ENCODE assay signal across 20 cellular contexts in genomic region chr12:52296572-52297215, GRCh38. TPM values are rescaled to one million over a fixed set of nuclear protein-coding genes. Genes with fewer than 3 reads are reported as not detected.
DNase-seq lines count a peak whose midpoint lies in the region; ATAC-seq and TF ChIP-seq lines count a peak whose summit lies in the region.
"Had no signal": no experiment of that assay in that cellular context is flagged by ENCODE, and none has a peak within 500 bp of the region (broad histone marks: within the 10 kb centered on the region; RNA-seq: fewer than 3 reads in every experiment).

No MANE protein-coding gene starts in this region.

- H3K36me3 ChIP-seq in left ventricle myocardium inferior, result no peaks in the 10 kb centered on the region

- intact Hi-C loops in cardiac septum (cut with DNase I), result no loop called here
- intact Hi-C loops in left ventricle myocardium inferior (cut with micrococcal nuclease), result no loop called here
- intact Hi-C loops in posterior vena cava (cut with DNase I), result no loop called here

- DNase-seq in cardiac septum (ENCODE audit: low spot score) (peak; percentile 53), left ventricle myocardium inferior (no peak), RPMI8226 (peak; percentile 95), posterior vena cava (ENCODE audit: low spot score) (peak; percentile 50), SW 1271 (lab: John Stamatoyannopoulos, UW) (no peak)
- DNase-seq: CD4-positive, CD25-positive, alpha-beta regulatory T cell; DND-41; GM23248; NCI-H1436; NCI-H2029; NCI-H2171; NCI-H748 treated with DMSO at 0.1 percent for 48 hours; SHP77; SK-N-SH had no signal

- peaks cover 89% of the 10 kb centered on the region for H3K27me3 ChIP-seq in left ventricle myocardium inferior (ENCODE audit: low read depth)

- TF ChIP-seq CTCF in left ventricle myocardium inferior (IDR thresholded peaks at IDR 0.05; ENCODE audit: borderline replicate concordance), result no peak

- no peak overlapping the region for H3K4me3 ChIP-seq in left ventricle myocardium inferior
- H3K4me3 ChIP-seq: A549, GM23248, K562 had no signal

- no peak overlapping the region for H3K27ac ChIP-seq in left ventricle myocardium inferior (replicated peaks)
- H3K27ac ChIP-seq: GM23248 had no signal

- no peaks in the 10 kb centered on the region for H3K4me1 ChIP-seq in left ventricle myocardium inferior

- H3K9me3 ChIP-seq in left ventricle myocardium inferior (replicated peaks), result no peaks in the 10 kb centered on the region
- H3K9me3 ChIP-seq: A549, SK-N-SH had no signal

- ATAC-seq in HG03521 (IDR thresholded peaks at IDR 0.05; ENCODE audit: unreplicated experiment), result no peak
- ATAC-seq in HG02642 (IDR thresholded peaks at IDR 0.05; ENCODE audit: poor library complexity, unreplicated experiment), result no peak
- ATAC-seq: A549, HCT116, K562, Panc1 had no signal

RNA-seq across cellular contexts. Expression of gene KRT81, which starts 5.4 kb away (rescaled TPM):
- not detected for total RNA-seq in cardiac septum
- total RNA-seq in left ventricle myocardium inferior, result not detected
- total RNA-seq in posterior vena cava, result not detected
- total RNA-seq: CD4-positive, CD25-positive, alpha-beta regulatory T cell had no signal

RNA-seq across cellular contexts. Expression of gene KRT86, which starts 22.2 kb away (rescaled TPM):
- not detected for total RNA-seq in cardiac septum
- not detected for total RNA-seq in left ventricle myocardium inferior
- total RNA-seq in posterior vena cava, result not detected
- total RNA-seq: CD4-positive, CD25-positive, alpha-beta regulatory T cell; K562 had no signal

RNA-seq across cellular contexts. Expression of gene KRT83, which starts 24.5 kb away (rescaled TPM):
- total RNA-seq in cardiac septum (not detected), left ventricle myocardium inferior (not detected), posterior vena cava (not detected)
- total RNA-seq: CD4-positive, CD25-positive, alpha-beta regulatory T cell; GM23248; K562 had no signal

Comparison
In these comparisons a context has a peak if more than half of its experiments do, and no peak if none do; other contexts are left out.
1. DNase-seq: peak in cardiac septum (single experiment), RPMI8226 (single experiment) and posterior vena cava (single experiment); none in left ventricle myocardium inferior (single experiment) and SW 1271 (0 of 2).